ENCODE assay signal across 16 cellular contexts in genomic region chr1:64881281-64881680, GRCh38.
DNase-seq lines count a peak whose midpoint lies in the region; ATAC-seq and TF ChIP-seq lines count a peak whose summit lies in the region.
"Had no signal": no experiment of that assay in that cellular context is flagged by ENCODE, and none has a peak within 500 bp of the region (broad histone marks: within the 10 kb centered on the region; RNA-seq: fewer than 3 reads in every experiment).

No MANE protein-coding gene starts in this region.

- TF ChIP-seq CTCF in GM12865 (IDR thresholded peaks at IDR 0.05; ENCODE audit: insufficient read depth, low read depth, low read length, missing control alignments) = no peak
- TF ChIP-seq CTCF in foreskin keratinocyte (conservative IDR thresholded peaks at IDR 0.05) = no peak

- peak overlapping the region; percentile 68 for H3K27ac ChIP-seq in ACC112 (ENCODE audit: low read depth, low read length)
- peak overlapping the region; percentile 9 for H3K27ac ChIP-seq in foreskin keratinocyte
- H3K27ac ChIP-seq: adrenal gland, heart left ventricle, left ventricle myocardium inferior had no signal

- H2AFZ ChIP-seq in ACC112 (ENCODE audit: low read length, unreplicated experiment) = no peak overlapping the region

- DNase-seq in GM12865 (ENCODE audit: low read depth) (peak; percentile 72), RKO (ENCODE audit: low spot score) (peak; percentile 19), foreskin keratinocyte (peak; percentile 27 to 49), NCI-H82 treated with DMSO at 0.1 percent for 48 hours (lab: John Stamatoyannopoulos, UW; ENCODE audit: unreplicated experiment) (no peak), globus pallidus (ENCODE audit: low spot score) (no peak)
- no peak for DNase-seq in stimulated activated naive CD4-positive, alpha-beta T cell treated with Interleukin-2 at 50 U/mL for 16 hours (lab: John Stamatoyannopoulos, UW)
- DNase-seq: adrenal gland; heart left ventricle; left ventricle myocardium inferior; NCI-H2171; nucleus accumbens; stimulated activated CD8-positive, alpha-beta memory T cell treated with anti-CD3 and anti-CD28 coated beads, Interleukin-4, amount 100 ng/mL, for 48 hours; T-helper 9 cell had no signal

- H3K4me3 ChIP-seq in ACC112 (ENCODE audit: low read depth, low read length) = no peak overlapping the region
- H3K4me3 ChIP-seq in GM12865 (ENCODE audit: low read depth, low read length) = no peak overlapping the region
- H3K4me3 ChIP-seq: adrenal gland, heart left ventricle, left ventricle myocardium inferior had no signal

- ATAC-seq in foreskin keratinocyte = peak; percentile 89
- no peak for ATAC-seq in HG02885 (IDR thresholded peaks at IDR 0.05; ENCODE audit: poor library complexity, unreplicated experiment)
- ATAC-seq: HCT116, heart left ventricle had no signal

- H3K4me1 ChIP-seq in ACC112 (ENCODE audit: control insufficient read depth, insufficient read depth, low read length, unreplicated experiment) = peaks cover 8% of the 10 kb centered on the region
- peaks cover 12% of the 10 kb centered on the region for H3K4me1 ChIP-seq in foreskin keratinocyte
- H3K4me1 ChIP-seq: adrenal gland had no signal

- H3K79me2 ChIP-seq in ACC112 (ENCODE audit: control insufficient read depth, insufficient read depth, low read length, unreplicated experiment) = peaks cover 13% of the 10 kb centered on the region

- H3K36me3 ChIP-seq in ACC112 (ENCODE audit: insufficient read depth, low read length) = peaks cover 14% of the 10 kb centered on the region

- no peaks in the 10 kb centered on the region for H3K27me3 ChIP-seq in ACC112 (ENCODE audit: insufficient read depth, low read length)
- no peaks in the 10 kb centered on the region for H3K27me3 ChIP-seq in foreskin keratinocyte
- H3K27me3 ChIP-seq: adrenal gland, heart left ventricle had no signal

Comparison
In these comparisons a context has a peak if more than half of its experiments do, and no peak if none do; other contexts are left out.
1. DNase-seq: peak in GM12865 (single experiment), RKO (single experiment) and foreskin keratinocyte (2 of 2); none in NCI-H82 treated with DMSO at 0.1 percent for 48 hours (single experiment), globus pallidus (single experiment) and stimulated activated naive CD4-positive, alpha-beta T cell treated with Interleukin-2 at 50 U/mL for 16 hours (single experiment).